In genomic region chr12:112185093-112185923, GRCh38 we compare ENCODE assay signal across 25 cellular contexts. TPM values are rescaled to one million over a fixed set of nuclear protein-coding genes. Genes with fewer than 3 reads are reported as not detected.
DNase-seq lines count a peak whose midpoint lies in the region; ATAC-seq, FAIRE-seq and TF ChIP-seq lines count a peak whose summit lies in the region.
"Had no signal": no experiment of that assay in that cellular context is flagged by ENCODE, and none has a peak within 500 bp of the region (broad histone marks: within the 10 kb centered on the region; RNA-seq: fewer than 3 reads in every experiment).

No MANE protein-coding gene starts in this region.

- no peak overlapping the region for H3K9ac ChIP-seq in H9 (ENCODE audit: extremely low read depth, insufficient read length, low read length)
- H3K9ac ChIP-seq in keratinocyte (ENCODE audit: control insufficient read depth, extremely low read depth, insufficient read depth, low read length), result no peak overlapping the region

- H2BK120ac ChIP-seq in H9 (ENCODE audit: low read depth, low read length, poor library complexity, severe bottlenecking), result no peak overlapping the region

- no peak overlapping the region for H3K14ac ChIP-seq in H9 (ENCODE audit: insufficient read depth, low read length)

- dilution Hi-C loops in keratinocyte (cut with MboI; ENCODE audit: extremely low pct_ligation_motif_present, low sequenced_read_pairs), result no loop called here

- no peak overlapping the region for H3T11ph ChIP-seq in H9 (ENCODE audit: low read length)

- no peak for DNase-seq in H9
- no peak for DNase-seq in bronchial epithelial cell (ENCODE audit: low read depth)
- DNase-seq in keratinocyte (ENCODE audit: low read depth, low spot score), result no peak
- DNase-seq in substantia nigra (lab: John Stamatoyannopoulos, UW), result peak in 4 of 49 donors; percentile 14 to 85 (median 25)
- no peak for DNase-seq in T-helper 9 cell
- DNase-seq in NCI-H1436 (lab: John Stamatoyannopoulos, UW), result no peak
- DNase-seq: activated B cell treated with CpG ODN at 0.5 μM for 24 hours; activated CD4-positive, alpha-beta T cell treated with anti-CD3 and anti-CD28 coated beads, Interleukin-2, amount 50 U/mL, for 4 hours; effector CD4-positive, alpha-beta T cell; erythroblast; foreskin keratinocyte; immature natural killer cell; mucosa of descending colon; NCI-H1092; NCI-H2029; NCI-H69 had no signal

- no CpG with 5 or more reads among the region's 26 CpGs for whole genome bisulfite sequencing in H9 (ENCODE audit: extremely low coverage, insufficient read length, low lambda C conversion rate)

- H2AK5ac ChIP-seq in H9 (ENCODE audit: insufficient read length, low read length), result no peak overlapping the region

- no peaks in the 10 kb centered on the region for H4K20me1 ChIP-seq in H9 (ENCODE audit: control insufficient read depth, insufficient read depth, insufficient read length)
- H4K20me1 ChIP-seq in keratinocyte (ENCODE audit: control insufficient read depth, extremely low read depth, insufficient read depth, low read length), result no peaks in the 10 kb centered on the region

- H3K27ac ChIP-seq in H9 (ENCODE audit: insufficient read length, low read depth, low read length), result no peak overlapping the region
- H3K27ac ChIP-seq in keratinocyte (ENCODE audit: control insufficient read depth, insufficient read depth, low read length), result no peak overlapping the region
- H3K27ac ChIP-seq in substantia nigra (ENCODE audit: low read depth, low read length, poor library complexity, severe bottlenecking), result peak overlapping the region; percentile 97
- H3K27ac ChIP-seq: C4-2B, foreskin keratinocyte, hepatocyte had no signal

- no peak overlapping the region for H3K18ac ChIP-seq in H9 (ENCODE audit: insufficient read length, low read depth, low read length)

- H3K79me2 ChIP-seq in H9 (ENCODE audit: insufficient read depth, low read length), result no peaks in the 10 kb centered on the region
- H3K79me2 ChIP-seq in keratinocyte (ENCODE audit: control insufficient read depth, insufficient read depth, low read length), result no peaks in the 10 kb centered on the region
- H3K79me2 ChIP-seq: hepatocyte had no signal

- peaks cover 11% of the 10 kb centered on the region for H3K36me3 ChIP-seq in bronchial epithelial cell (ENCODE audit: control insufficient read depth, insufficient read depth, low read length)
- H3K36me3 ChIP-seq in keratinocyte (ENCODE audit: control insufficient read depth in 2 of 2, extremely low read depth in 1 of 2, insufficient read depth in 2 of 2, low read length in 2 of 2), result peaks cover 7 to 14% of the 10 kb centered on the region in 2 experiments

- H3K4me1 ChIP-seq in H9 (ENCODE audit: insufficient read depth, low read length) (peaks cover 7% of the 10 kb centered on the region), keratinocyte (ENCODE audit: control insufficient read depth, extremely low read depth, insufficient read depth, low read length) (peaks cover 8% of the 10 kb centered on the region)

- FAIRE-seq in bronchial epithelial cell (lab: Jason Lieb, UNC), result peak; percentile 18
- FAIRE-seq in keratinocyte (lab: Jason Lieb, UNC), result peak; percentile 26
- FAIRE-seq: astrocyte, GM12891, urothelium cell line had no signal

- H3K9me1 ChIP-seq in keratinocyte (ENCODE audit: control insufficient read depth, extremely low read depth, insufficient read depth, low read length), result no peaks in the 10 kb centered on the region

- H3K4me2 ChIP-seq in H9 (ENCODE audit: insufficient read depth, insufficient read length, low read length) (no peak overlapping the region), keratinocyte (ENCODE audit: control insufficient read depth, extremely low read depth, insufficient read depth, low read depth, low read length) (no peak overlapping the region)
- H3K4me2 ChIP-seq: hepatocyte had no signal

- H3K9me3 Mint-ChIP-seq in H9, result no peaks in the 10 kb centered on the region
- H3K9me3 Mint-ChIP-seq: activated B cell treated with CpG ODN at 0.5 μM for 24 hours; activated T-helper 2 cell treated with anti-CD3 and anti-CD28 coated beads, Interferon-gamma antibody, Interleukin-2, Interleukin-4, amounts not matched to agents 10 μg/mL and 5 μg/mL and 100 μg/mL, durations not matched to agents 14 hours and 24 hours and 36 hours; immature natural killer cell; nephron had no signal

- no peak overlapping the region for H2BK5ac ChIP-seq in H9 (ENCODE audit: insufficient read length, low read length)

- H3K27ac Mint-ChIP-seq in H9, result peak overlapping the region in 2 of 3 experiments; percentile 44 to 70; a peak in 2 of 7 replicates
- H3K27ac Mint-ChIP-seq: activated B cell treated with CpG ODN at 0.5 μM for 24 hours; activated naive CD8-positive, alpha-beta T cell; activated T-helper 2 cell treated with anti-CD3 and anti-CD28 coated beads, Interferon-gamma antibody, Interleukin-2, Interleukin-4, amounts not matched to agents 10 μg/mL and 5 μg/mL and 100 μg/mL, durations not matched to agents 14 hours and 24 hours and 36 hours; nephron had no signal

- no peak overlapping the region for H3K56ac ChIP-seq in H9 (ENCODE audit: insufficient read length, low read depth, low read length)

- H3K27me3 Mint-ChIP-seq in H9 (ENCODE audit: low read depth), result no peaks in the 10 kb centered on the region
- H3K27me3 Mint-ChIP-seq: activated B cell treated with CpG ODN at 0.5 μM for 24 hours; activated naive CD8-positive, alpha-beta T cell had no signal

- H3K9me3 ChIP-seq in H9 (ENCODE audit: control insufficient read depth, low read depth, low read length) (no peaks in the 10 kb centered on the region), keratinocyte (ENCODE audit: control insufficient read depth, low read depth, low read length) (no peaks in the 10 kb centered on the region)
- H3K9me3 ChIP-seq: mucosa of descending colon had no signal

- no peak overlapping the region for H2BK15ac ChIP-seq in H9 (ENCODE audit: low read depth, low read length)

- no peak overlapping the region for H2BK12ac ChIP-seq in H9 (ENCODE audit: insufficient read length, low read depth, low read length)

- H3K79me1 ChIP-seq in H9 (ENCODE audit: insufficient read depth, low read depth, low read length, poor library complexity, severe bottlenecking), result no peaks in the 10 kb centered on the region

- no peak overlapping the region for H4K8ac ChIP-seq in H9 (replicated peaks; ENCODE audit: insufficient read length, low read depth, low read length)

- peaks cover 5 to 32% (median 25%) of the 10 kb centered on the region in 3 experiments; a peak in 6 of 7 replicates for H3K36me3 Mint-ChIP-seq in H9 (ENCODE audit: insufficient read depth in 1 of 3, low read depth in 3 of 3)
- H3K36me3 Mint-ChIP-seq: activated naive CD8-positive, alpha-beta T cell had no signal

- no peak for ATAC-seq in SK-N-SH treated with all-trans-retinoic acid at 6 μM for 48 hours
- ATAC-seq: foreskin keratinocyte, mucosa of descending colon had no signal

- H2AFZ ChIP-seq in H9 (ENCODE audit: low read length) (no peak overlapping the region), keratinocyte (ENCODE audit: control insufficient read depth, low read length) (no peak overlapping the region)
- H2AFZ ChIP-seq: hepatocyte had no signal

- H3K23ac ChIP-seq in H9 (ENCODE audit: insufficient read length, low read depth, low read length), result no peak overlapping the region

- no peak overlapping the region for H3K4ac ChIP-seq in H9 (ENCODE audit: low read depth, low read length)

- H3K4me3 ChIP-seq in bronchial epithelial cell (ENCODE audit: low read depth, low read length) (no peak overlapping the region), keratinocyte (ENCODE audit: control insufficient read depth in 2 of 3, extremely low read depth in 1 of 3, insufficient read depth in 2 of 3, low read depth in 1 of 3, low read length in 3 of 3) (no peak overlapping the region)
- H3K4me3 ChIP-seq: hepatocyte, mucosa of descending colon had no signal

- no peak overlapping the region for H3K4me3 Mint-ChIP-seq in H9
- H3K4me3 Mint-ChIP-seq: activated B cell treated with CpG ODN at 0.5 μM for 24 hours; activated naive CD8-positive, alpha-beta T cell; immature natural killer cell; nephron had no signal

- peaks cover 18 to 20% of the 10 kb centered on the region in 2 experiments for H3K4me1 Mint-ChIP-seq in H9
- H3K4me1 Mint-ChIP-seq: activated B cell treated with CpG ODN at 0.5 μM for 24 hours, immature natural killer cell, nephron had no signal

- no peaks in the 10 kb centered on the region for H3K23me2 ChIP-seq in H9 (ENCODE audit: insufficient read length, low read depth, low read length, poor library complexity, severe bottlenecking)

- no peak overlapping the region for H4K5ac ChIP-seq in H9 (ENCODE audit: insufficient read length, low read depth, low read length)

- no peak overlapping the region for H4K91ac ChIP-seq in H9 (ENCODE audit: insufficient read length, low read depth, low read length)

- H3K27me3 ChIP-seq in H9 (ENCODE audit: insufficient read depth, low read length) (no peaks in the 10 kb centered on the region), bronchial epithelial cell (ENCODE audit: control insufficient read depth, insufficient read depth, low read length) (no peaks in the 10 kb centered on the region), keratinocyte (ENCODE audit: control insufficient read depth, extremely low read depth, insufficient read depth, low read length) (no peaks in the 10 kb centered on the region)
- H3K27me3 ChIP-seq: foreskin keratinocyte, hepatocyte had no signal

- TF ChIP-seq CTCF in H9 (conservative IDR thresholded peaks at IDR 0.05) (no peak), bronchial epithelial cell (IDR thresholded peaks at IDR 0.05; ENCODE audit: insufficient read depth, low read length, severe bottlenecking) (no peak), keratinocyte (optimal IDR thresholded peaks at IDR 0.05 in 1 of 3, IDR thresholded peaks at IDR 0.05 in 1 of 3, conservative IDR thresholded peaks at IDR 0.05 in 1 of 3; ENCODE audit: extremely low read depth in 1 of 3, insufficient read depth in 2 of 3, low read length in 3 of 3) (no peak)

- no peak overlapping the region for H2BK20ac ChIP-seq in H9 (ENCODE audit: low read depth, low read length, poor library complexity, severe bottlenecking)

TF ChIP-seq in SK-N-SH treated with all-trans-retinoic acid at 6 μM for 48 hours, 23 proteins besides CTCF, POLR2A, EP300 and RAD21 (continues in another document):
- TF ChIP-seq ZNF70 (CRISPR knock-in tag; IDR thresholded peaks at IDR 0.05) (no peak), PPARA (CRISPR knock-in tag; IDR thresholded peaks at IDR 0.05; ENCODE audit: borderline replicate concordance) (no peak)

RNA-seq across cellular contexts. Expression of gene TRAFD1, which starts 59.9 kb away (rescaled TPM):
- 32.0 and 32.9 TPM in 2 replicates for total RNA-seq in H9 (2021)
- total RNA-seq in bronchial epithelial cell, result 30.8 and 49.4 TPM in 2 replicates
- 23.7 to 33.1 TPM (median 25.6 TPM) in 3 replicates for polyA plus RNA-seq in keratinocyte
- 22.5 TPM for polyA plus RNA-seq in keratinocyte (2011; ENCODE audit: low read depth)
- 19.4 and 26.8 TPM in 2 replicates for polyA plus RNA-seq in keratinocyte (2011; cell fraction: cytosol; rRNA removed)
- 38.6 and 43.0 TPM in 2 replicates for polyA plus RNA-seq in keratinocyte (2011; cell fraction: nucleus; rRNA removed)
- 20.2 and 24.3 TPM in 2 replicates for polyA plus RNA-seq in keratinocyte (2012; ENCODE audit: low replicate concordance)
- 12.3 to 37.4 TPM (median 33.8 TPM) in 3 replicates for polyA minus RNA-seq in keratinocyte
- polyA minus RNA-seq in keratinocyte (2011; cell fraction: cytosol; rRNA and poly(A)+ RNA removed), result 13.4 TPM
- polyA minus RNA-seq in keratinocyte (2011; cell fraction: nucleus; rRNA and poly(A)+ RNA removed), result 15.7 and 24.7 TPM in 2 replicates
